In the genomic region with DNA sequence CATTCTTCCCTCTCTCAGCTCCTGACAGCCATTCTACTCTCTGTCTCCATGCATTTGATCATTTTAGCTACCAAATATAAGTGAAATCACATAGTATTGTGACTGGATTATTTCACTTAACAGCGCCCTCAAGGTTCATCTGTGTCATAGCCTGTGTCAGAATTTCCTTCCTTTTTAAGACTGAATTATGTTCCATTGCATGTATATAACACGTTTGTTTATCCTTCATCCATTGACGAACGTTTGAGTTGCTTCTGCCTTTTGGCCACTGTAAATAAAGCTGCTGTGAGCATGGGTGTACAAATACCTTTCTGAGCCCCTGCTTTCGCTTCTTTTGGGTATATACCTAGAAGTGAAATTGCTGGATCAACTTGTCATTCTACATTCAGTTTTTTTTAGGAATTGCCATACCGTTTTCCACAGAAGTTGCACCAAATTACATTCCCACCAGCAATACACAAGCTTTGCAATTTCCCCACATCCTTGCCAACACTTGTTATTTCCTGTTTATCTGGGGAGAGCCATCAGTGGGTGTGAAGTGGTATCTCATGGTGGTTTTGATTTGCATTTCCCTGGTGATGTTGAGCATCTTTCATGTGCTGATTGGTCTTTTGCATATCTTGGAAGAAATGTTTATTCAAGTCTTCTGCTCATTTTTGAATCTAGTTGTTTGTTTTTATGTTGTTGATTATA, we compare ENCODE assay signal across 17 cellular contexts. TPM values are rescaled to one million over a fixed set of nuclear protein-coding genes. Genes with fewer than 3 reads are reported as not detected.
DNase-seq lines count a peak whose midpoint lies in the region; ATAC-seq and TF ChIP-seq lines count a peak whose summit lies in the region.
"Had no signal": no experiment of that assay in that cellular context is flagged by ENCODE, and none has a peak within 500 bp of the region (broad histone marks: within the 10 kb centered on the region; RNA-seq: fewer than 3 reads in every experiment).

No MANE protein-coding gene starts in this region.

- peaks cover 2% of the 10 kb centered on the region for H3K9me3 Mint-ChIP-seq in endodermal cell
- H3K9me3 Mint-ChIP-seq: activated naive CD8-positive, alpha-beta T cell treated with anti-CD3 and anti-CD28 coated beads, Interleukin-2, amount 50 U/mL, for 24 hours had no signal

- no peak overlapping the region for H3K4me3 ChIP-seq in endodermal cell (ENCODE audit: low read length)
- H3K4me3 ChIP-seq: cardiac muscle cell, left ventricle myocardium inferior, SJSA1, spleen had no signal

- peaks cover 2% of the 10 kb centered on the region for H3K36me3 Mint-ChIP-seq in endodermal cell (ENCODE audit: low read depth)

- H3K9ac ChIP-seq in endodermal cell (ENCODE audit: extremely low read depth, low read length, poor library complexity, severe bottlenecking): no peak overlapping the region

- CTCF ChIA-PET in GM10248 (lab: Yijun Ruan, JAX): interaction anchor here (1.2 to 2.4 kb wide), 3 partner anchors 10 to 87 kb away, joined by 3 to 9 read pairs (median 4); partner anchors contain the start of gene GLB1L2

- POLR2A ChIA-PET in GM10248 (lab: Yijun Ruan, JAX): no interaction called here

- H3K27me3 ChIP-seq in endodermal cell (ENCODE audit: control insufficient read depth, insufficient read depth, low read length, poor library complexity, severe bottlenecking): no peaks in the 10 kb centered on the region
- H3K27me3 ChIP-seq: cardiac muscle cell, SJSA1 had no signal

- DNase-seq in GM10248 (ENCODE audit: extremely low spot score): no peak
- peak; percentile 59 for DNase-seq in endodermal cell
- no peak for DNase-seq in NCI-H1105 (lab: John Stamatoyannopoulos, UW)
- no peak for DNase-seq in GOT3 (lab: John Stamatoyannopoulos, UW)
- DNase-seq: activated naive CD8-positive, alpha-beta T cell treated with anti-CD3 and anti-CD28 coated beads, Interleukin-2, amount 50 U/mL, for 24 hours; HCEC 1CT; left ventricle myocardium inferior; NCI-H1694 treated with DMSO at 0.1 percent for 48 hours; spleen had no signal

- no peaks in the 10 kb centered on the region for H3K4me1 ChIP-seq in endodermal cell (ENCODE audit: control insufficient read depth, insufficient read depth, low read length)
- H3K4me1 ChIP-seq: left ventricle myocardium inferior, SJSA1, spleen had no signal

- H3K36me3 ChIP-seq in endodermal cell (ENCODE audit: control insufficient read depth, insufficient read depth, low read length): no peaks in the 10 kb centered on the region
- H3K36me3 ChIP-seq: cardiac muscle cell, left ventricle myocardium inferior, SJSA1, spleen had no signal

- H3K9me3 ChIP-seq in endodermal cell (ENCODE audit: control insufficient read depth, low read length): no peaks in the 10 kb centered on the region
- H3K9me3 ChIP-seq: SJSA1 had no signal

- ATAC-seq in GM19372 (IDR thresholded peaks at IDR 0.05; ENCODE audit: low read depth, unreplicated experiment) (peak; percentile 48), HG03442 (IDR thresholded peaks at IDR 0.05; ENCODE audit: unreplicated experiment) (peak; percentile 44), HG03378 (IDR thresholded peaks at IDR 0.05; ENCODE audit: unreplicated experiment) (no peak), GM19324 (IDR thresholded peaks at IDR 0.05; ENCODE audit: low FRiP score, unreplicated experiment) (no peak)
- ATAC-seq: activated naive CD8-positive, alpha-beta T cell treated with anti-CD3 and anti-CD28 coated beads, Interleukin-2, amount 50 U/mL, for 24 hours had no signal

- H3K4me1 Mint-ChIP-seq in endodermal cell: peaks cover 7% of the 10 kb centered on the region

- H3K27ac ChIP-seq in endodermal cell (ENCODE audit: low read depth, low read length): no peak overlapping the region
- H3K27ac ChIP-seq: cardiac muscle cell, left ventricle myocardium inferior, SJSA1 had no signal

- no peak overlapping the region for H3K27ac Mint-ChIP-seq in endodermal cell
- H3K27ac Mint-ChIP-seq: activated naive CD8-positive, alpha-beta T cell treated with anti-CD3 and anti-CD28 coated beads, Interleukin-2, amount 50 U/mL, for 24 hours; progenitor cell of endocrine pancreas had no signal

- WGBS in endodermal cell (ENCODE audit: insufficient coverage in 1 of 2, insufficient read length in 1 of 2), 2 experiments: 82 to 91% methylated on average over 5 to 6 of the region's 6 CpGs

- no peak overlapping the region for H3K4me3 Mint-ChIP-seq in endodermal cell
- H3K4me3 Mint-ChIP-seq: activated naive CD8-positive, alpha-beta T cell treated with anti-CD3 and anti-CD28 coated beads, Interleukin-2, amount 50 U/mL, for 24 hours had no signal

- TF ChIP-seq CTCF in GM10248 (IDR thresholded peaks at IDR 0.05; ENCODE audit: control extremely low read depth, extremely low read depth, low read depth, missing control alignments) (peak; percentile 0), endodermal cell (conservative IDR thresholded peaks at IDR 0.05) (no peak)

- no peaks in the 10 kb centered on the region for H3K27me3 Mint-ChIP-seq in endodermal cell (ENCODE audit: insufficient read depth)
- H3K27me3 Mint-ChIP-seq: activated naive CD8-positive, alpha-beta T cell treated with anti-CD3 and anti-CD28 coated beads, Interleukin-2, amount 50 U/mL, for 24 hours; progenitor cell of endocrine pancreas had no signal

RNA-seq across cellular contexts. Expression of gene GLB1L2, which starts 17.5 kb away (rescaled TPM):
- 10 to 100 TPM in 1 of 2 donors, 1 to 10 TPM in 1; 9.9 to 12.5 TPM for total RNA-seq in endodermal cell
- polyA plus RNA-seq in endodermal cell (2013, experiment 1 of 2): 9.2 TPM
- polyA plus RNA-seq in endodermal cell (2013, experiment 2 of 2): 7.7 TPM
- total RNA-seq: fibroblast of villous mesenchyme, SJSA1 had no signal

Comparison
In these comparisons a context has a peak if more than half of its experiments do, and no peak if none do; other contexts are left out.
1. ATAC-seq: peak in GM19372 (single experiment) and HG03442 (single experiment); none in HG03378 (single experiment) and GM19324 (single experiment).